Comparison of ENCODE assay signal across 1 cellular context in genomic region chr2:203774760-203775159, GRCh38.
TF ChIP-seq lines count a peak whose summit lies in the region.

No MANE protein-coding gene starts in this region.

TF ChIP-seq in IMR-90, 13 proteins besides CTCF, POLR2A, EP300 and RAD21 (continued from another document):
- TF ChIP-seq ELK1 (IDR thresholded peaks at IDR 0.05; ENCODE audit: borderline replicate concordance, low read depth, low read length) (no peak), FOS (IDR thresholded peaks at IDR 0.05; ENCODE audit: low read depth, low read length) (no peak), MAZ (IDR thresholded peaks at IDR 0.05; ENCODE audit: borderline replicate concordance, low read depth, low read length) (no peak)
